In genomic region chr1:154341366-154341765, GRCh38 we compare ENCODE assay signal across 8 cellular contexts. TPM values are rescaled to one million over a fixed set of nuclear protein-coding genes. Genes with fewer than 3 reads are reported as not detected.
"Had no signal": no experiment of that assay in that cellular context is flagged by ENCODE, and none has a peak within 500 bp of the region (broad histone marks: within the 10 kb centered on the region; RNA-seq: fewer than 3 reads in every experiment).

No MANE protein-coding gene starts in this region.

RNA-seq across cellular contexts. Expression of gene AQP10, which starts 20.5 kb away (rescaled TPM):
- total RNA-seq: activated CD8-positive, alpha-beta T cell treated with anti-CD3 and anti-CD28 coated beads, Interleukin-2, amount 10 ng/mL, durations not matched to agents 7 days and 5 days; activated naive CD8-positive, alpha-beta T cell treated with anti-CD3 and anti-CD28 coated beads, Interleukin-2, amount 10 ng/mL, durations not matched to agents 7 days and 5 days; activated T-cell treated with anti-CD3 and anti-CD28 coated beads, Interleukin-2, amount 50 U/mL, for 4 hours; activated T-helper 2 cell treated with anti-CD3 and anti-CD28 coated beads, Interferon-gamma antibody, Interleukin-2, Interleukin-4, amounts not matched to agents 10 μg/mL and 5 μg/mL and 100 μg/mL, durations not matched to agents 14 hours and 24 hours and 36 hours; adrenal gland; cerebellum; IMR-90; SK-MEL-5 had no signal
- polyA plus RNA-seq: adrenal gland, IMR-90 had no signal
